In genomic region chr5:97297063-97297715, GRCh38 we compare ENCODE assay signal across 9 cellular contexts.
DNase-seq lines count a peak whose midpoint lies in the region; FAIRE-seq and TF ChIP-seq lines count a peak whose summit lies in the region.
"Had no signal": no experiment of that assay in that cellular context is flagged by ENCODE, and none has a peak within 500 bp of the region (broad histone marks: within the 10 kb centered on the region; RNA-seq: fewer than 3 reads in every experiment).

No MANE protein-coding gene starts in this region.

- intact Hi-C loops in lower leg skin (cut with DNase I; ENCODE audit: low total_unique reads), result no loop called here

- peak; percentile 73 for FAIRE-seq in GM12891 (lab: Jason Lieb, UNC)

- no peak overlapping the region for H3K4me3 ChIP-seq in AG10803 (ENCODE audit: low read length)
- no peak overlapping the region for H3K4me3 ChIP-seq in Loucy (ENCODE audit: low read length, poor library complexity, severe bottlenecking)
- H3K4me3 ChIP-seq in lower leg skin (ENCODE audit: low read depth, poor library complexity, severe bottlenecking), result no peak overlapping the region
- H3K4me3 ChIP-seq: SJSA1 had no signal

- no peaks in the 10 kb centered on the region for H3K9me2 ChIP-seq in Loucy (replicated peaks; ENCODE audit: low read depth, low read length)

- no peak overlapping the region for H3K4me2 ChIP-seq in Loucy (ENCODE audit: low read depth, low read length, poor library complexity, severe bottlenecking)

- TF ChIP-seq POLR2A in GM12891 (IDR thresholded peaks at IDR 0.05; ENCODE audit: low read depth, low read length) (no peak), lower leg skin (IDR thresholded peaks at IDR 0.05) (no peak)

- 22 to 30% methylated on average over 5 of the region's 5 CpGs for WGBS in lower leg skin, 2 donors

- no peaks in the 10 kb centered on the region for H3K27me3 Mint-ChIP-seq in HFFc6 (ENCODE audit: insufficient read depth)

- H3K27ac Mint-ChIP-seq in HFFc6, result no peak overlapping the region

- H3K4me3 Mint-ChIP-seq in HFFc6, result no peak overlapping the region

- H4K20me1 ChIP-seq in Loucy (ENCODE audit: insufficient read depth, low read length, poor library complexity, severe bottlenecking), result no peaks in the 10 kb centered on the region

- no peak overlapping the region for H2AFZ ChIP-seq in Loucy (ENCODE audit: low read length)

- peaks cover 13% of the 10 kb centered on the region for H3K4me1 Mint-ChIP-seq in HFFc6 (ENCODE audit: low read depth)

- H3K27me3 ChIP-seq in Loucy (ENCODE audit: insufficient read depth, low read length, poor library complexity, severe bottlenecking), result no peaks in the 10 kb centered on the region
- H3K27me3 ChIP-seq: SJSA1 had no signal

- H3K9me3 Mint-ChIP-seq in HFFc6, result no peaks in the 10 kb centered on the region

- TF ChIP-seq CTCF in AG10803 (conservative IDR thresholded peaks at IDR 0.05; ENCODE audit: low read length) (peak; percentile 47), HFFc6 (IDR thresholded peaks at IDR 0.05) (peak; percentile 78), Loucy (conservative IDR thresholded peaks at IDR 0.05; ENCODE audit: low read length) (peak; percentile 56), lower leg skin (IDR thresholded peaks at IDR 0.05) (no peak)

- no peak overlapping the region for H3K9ac ChIP-seq in Loucy (ENCODE audit: low read depth, low read length, poor library complexity, severe bottlenecking)

- no peaks in the 10 kb centered on the region for H3K79me2 ChIP-seq in Loucy (ENCODE audit: insufficient read depth, low read length)

- DNase-seq in AG10803 (ENCODE audit: low read depth), result peak; percentile 35
- DNase-seq in GM12891 (ENCODE audit: insufficient read length, low spot score), result peak; percentile 18
- peak; percentile 59 for DNase-seq in HFFc6
- DNase-seq in UCSD-AML1 (lab: John Stamatoyannopoulos, UW; ENCODE audit: unreplicated experiment), result peak; percentile 27
- DNase-seq in iPS-NIHi7 (ENCODE audit: extremely low spot score), result peak; percentile 72
- no peak for DNase-seq in T-helper 9 cell
- DNase-seq in lower leg skin (ENCODE audit: low spot score in 2 of 2), result no peak

- H3F3A ChIP-seq in Loucy (ENCODE audit: low read depth), result no peaks in the 10 kb centered on the region

- no peaks in the 10 kb centered on the region for H3K4me1 ChIP-seq in Loucy (ENCODE audit: insufficient read depth, low read length, poor library complexity, severe bottlenecking)
- H3K4me1 ChIP-seq: SJSA1 had no signal

- H3K9me3 ChIP-seq in Loucy (ENCODE audit: insufficient read depth, low read depth, low read length), result no peaks in the 10 kb centered on the region
- H3K9me3 ChIP-seq: SJSA1 had no signal

- no peaks in the 10 kb centered on the region for H3K36me3 ChIP-seq in Loucy (ENCODE audit: insufficient read depth, low read length)
- H3K36me3 ChIP-seq: SJSA1 had no signal

- no peaks in the 10 kb centered on the region for H3K36me3 Mint-ChIP-seq in HFFc6 (ENCODE audit: low read depth)

TF ChIP-seq in GM12891, 5 proteins besides CTCF, POLR2A, EP300 and RAD21:
- TF ChIP-seq PAX5 (IDR thresholded peaks at IDR 0.05; ENCODE audit: insufficient read depth, low read length, severe bottlenecking), result no peak
- TF ChIP-seq POU2F2 (IDR thresholded peaks at IDR 0.05; ENCODE audit: low read depth, low read length), result no peak
- no peak for TF ChIP-seq TAF1 (IDR thresholded peaks at IDR 0.05; ENCODE audit: low read depth, low read length)
- TF ChIP-seq SPI1 (IDR thresholded peaks at IDR 0.05; ENCODE audit: low read depth, low read length), result no peak
- TF ChIP-seq POLR2AphosphoS5 (IDR thresholded peaks at IDR 0.05; ENCODE audit: low read depth, low read length), result no peak

Comparison
In these comparisons a context has a peak if more than half of its experiments do, and no peak if none do; other contexts are left out.
1. DNase-seq: peak in AG10803 (single experiment), GM12891 (single experiment), HFFc6 (single experiment), UCSD-AML1 (single experiment) and iPS-NIHi7 (single experiment); none in T-helper 9 cell (single experiment) and lower leg skin (0 of 2).
2. CTCF ChIP-seq: peak in AG10803 (single experiment), HFFc6 (single experiment) and Loucy (single experiment); none in lower leg skin (0 of 3).